ENCODE assay signal across 8 cellular contexts in the genomic region with DNA sequence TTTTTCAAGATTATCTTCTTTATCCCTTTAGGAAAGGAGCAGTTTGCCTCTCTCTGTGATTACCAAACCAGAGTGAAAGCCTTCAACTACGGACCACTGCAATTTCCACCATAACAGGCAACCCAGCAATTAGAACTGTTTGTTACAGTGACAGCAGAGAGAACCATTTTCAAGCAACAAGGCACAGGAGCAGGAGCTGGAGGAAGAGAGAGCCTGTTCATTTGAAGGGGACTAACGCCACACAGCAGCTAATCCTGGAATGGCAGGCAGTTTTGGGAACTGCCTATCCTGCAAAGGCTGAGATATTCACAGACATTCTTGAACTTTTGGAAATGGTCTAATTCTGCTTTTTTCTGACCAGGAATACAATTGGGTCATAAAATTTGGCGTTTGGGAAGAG.
A peak's percentile ranks its signal among the peaks of the same experiment; 100 is the strongest.
DNase-seq lines count a peak whose midpoint lies in the region; ATAC-seq and TF ChIP-seq lines count a peak whose summit lies in the region.

No MANE protein-coding gene starts in this region.

- H3K36me3 ChIP-seq in Loucy (ENCODE audit: insufficient read depth, low read length): no peaks in the 10 kb centered on the region
- no peaks in the 10 kb centered on the region for H3K36me3 ChIP-seq in effector memory CD4-positive, alpha-beta T cell (ENCODE audit: control insufficient read depth, insufficient read depth, low read length)

- H3K4me3 ChIP-seq in AG04449 (ENCODE audit: low read depth, low read length) (no peak overlapping the region), Loucy (ENCODE audit: low read length, poor library complexity, severe bottlenecking) (no peak overlapping the region)
- H3K4me3 ChIP-seq in effector memory CD4-positive, alpha-beta T cell (ENCODE audit: insufficient read depth, low read depth, low read length, poor library complexity, severe bottlenecking): no peak overlapping the region

- ATAC-seq in GM19455 (IDR thresholded peaks at IDR 0.05; ENCODE audit: unreplicated experiment): no peak

- CTCF ChIA-PET in AG04449 (lab: Yijun Ruan, JAX): interaction anchor here (1.8 kb wide), 1 partner anchor 10 kb away, joined by 4 read pairs; no protein-coding TSS in a partner anchor

- peak; percentile 66 for TF ChIP-seq CTCF in AG04449 (IDR thresholded peaks at IDR 0.05; ENCODE audit: insufficient read depth, low read length, missing control alignments)
- 0 out of 2 replicates have a peak, but pooled peaks have one; percentile 13 for TF ChIP-seq CTCF in Loucy (conservative IDR thresholded peaks at IDR 0.05; ENCODE audit: low read length)

- no peak overlapping the region for H2AFZ ChIP-seq in Loucy (ENCODE audit: low read length)

- POLR2A ChIA-PET in AG04449 (lab: Yijun Ruan, JAX): no interaction called here

- H3K27ac ChIP-seq in effector memory CD4-positive, alpha-beta T cell (ENCODE audit: insufficient read depth, low read length, poor library complexity, severe bottlenecking): no peak overlapping the region

- H3K9me2 ChIP-seq in Loucy (replicated peaks; ENCODE audit: low read depth, low read length): no peaks in the 10 kb centered on the region

- no peaks in the 10 kb centered on the region for H3K9me3 ChIP-seq in Loucy (ENCODE audit: insufficient read depth, low read depth, low read length)
- H3K9me3 ChIP-seq in effector memory CD4-positive, alpha-beta T cell (ENCODE audit: control insufficient read depth, low read length): no peaks in the 10 kb centered on the region

- no peaks in the 10 kb centered on the region for H3K79me2 ChIP-seq in Loucy (ENCODE audit: insufficient read depth, low read length)

- H4K20me1 ChIP-seq in Loucy (ENCODE audit: insufficient read depth, low read length, poor library complexity, severe bottlenecking): no peaks in the 10 kb centered on the region

- no peak overlapping the region for H3K9ac ChIP-seq in Loucy (ENCODE audit: low read depth, low read length, poor library complexity, severe bottlenecking)

- DNase-seq in AG04449 (ENCODE audit: low read depth, low spot score) (no peak), SHP77 (lab: John Stamatoyannopoulos, UW) (peak; percentile 52 to 65), hippocampal formation (lab: John Stamatoyannopoulos, UW) (peak; percentile 16 to 67), LoVo (ENCODE audit: low spot score) (no peak), CD1c-positive myeloid dendritic cell (ENCODE audit: extremely low spot score) (no peak)
- no peak for DNase-seq in effector memory CD4-positive, alpha-beta T cell

- no peaks in the 10 kb centered on the region for H3K27me3 ChIP-seq in Loucy (ENCODE audit: insufficient read depth, low read length, poor library complexity, severe bottlenecking)
- H3K27me3 ChIP-seq in effector memory CD4-positive, alpha-beta T cell (replicated peaks; ENCODE audit: control insufficient read depth, insufficient read depth, low read length, poor library complexity, severe bottlenecking): no peaks in the 10 kb centered on the region

- H3K4me1 ChIP-seq in Loucy (ENCODE audit: insufficient read depth, low read length, poor library complexity, severe bottlenecking): no peaks in the 10 kb centered on the region
- no peaks in the 10 kb centered on the region for H3K4me1 ChIP-seq in effector memory CD4-positive, alpha-beta T cell (ENCODE audit: control insufficient read depth, insufficient read depth, low read length, poor library complexity, severe bottlenecking)

- no peaks in the 10 kb centered on the region for H3F3A ChIP-seq in Loucy (ENCODE audit: low read depth)

- H3K4me2 ChIP-seq in Loucy (ENCODE audit: low read depth, low read length, poor library complexity, severe bottlenecking): no peak overlapping the region

Comparison
In these comparisons a context has a peak if more than half of its experiments do, and no peak if none do; other contexts are left out.
1. DNase-seq: peak in SHP77 (2 of 2) and hippocampal formation (2 of 2); none in AG04449 (single experiment), effector memory CD4-positive, alpha-beta T cell (0 of 3), LoVo (single experiment) and CD1c-positive myeloid dendritic cell (single experiment).